Comparison of ENCODE assay signal across 8 cellular contexts in genomic region chr5:134114886-134115805, GRCh38. TPM values are rescaled to one million over a fixed set of nuclear protein-coding genes. Genes with fewer than 3 reads are reported as not detected.
A peak's percentile ranks its signal among the peaks of the same experiment; 100 is the strongest.
DNase-seq lines count a peak whose midpoint lies in the region; ATAC-seq, FAIRE-seq and TF ChIP-seq lines count a peak whose summit lies in the region.

No MANE protein-coding gene starts in this region.

- H3K4me3 ChIP-seq in A549: peak overlapping the region; percentile 82
- H3K4me3 ChIP-seq in PC-9: peak overlapping the region; percentile 90

- no peaks in the 10 kb centered on the region for H3K36me3 ChIP-seq in PC-9 (ENCODE audit: low read depth)

- no peak for TF ChIP-seq POLR2A in A549 (IDR thresholded peaks at IDR 0.05; ENCODE audit: low read length)

- H3F3A ChIP-seq in PC-9 (ENCODE audit: insufficient read depth, low read depth): peaks cover 15% of the 10 kb centered on the region; the same call in 1 of the 2 replicates

- H3K4me1 ChIP-seq in A549 (peaks cover 4% of the 10 kb centered on the region; the same call in 1 of the 3 replicates), PC-9 (replicated peaks; ENCODE audit: insufficient read depth) (0 out of 2 replicates have a peak, but pooled peaks cover 6% of the 10 kb centered on the region)

- H3K9me2 ChIP-seq in PC-9 (ENCODE audit: insufficient read depth): no peaks in the 10 kb centered on the region

- CTCF ChIA-PET in A549 (lab: Yijun Ruan, JAX) (interaction anchor here (0.9 to 22.6 kb wide), 6 partner anchors 8 to 75 kb away, joined by 3 to 263 read pairs (median 5); no protein-coding TSS in a partner anchor), PC-9 (lab: Charles Lee) (no interaction called here)

- WGBS in A549 (ENCODE audit: missing lambda C conversion rate): 10% methylated on average over 25 of the region's 110 CpGs

- TF ChIP-seq EP300 in A549 (IDR thresholded peaks at IDR 0.05): no peak

- no peaks in the 10 kb centered on the region for H4K20me1 ChIP-seq in PC-9 (ENCODE audit: insufficient read depth)

- no peak for FAIRE-seq in A549 (lab: Jason Lieb, UNC)

- H3K9me3 ChIP-seq in A549 (no peaks in the 10 kb centered on the region), PC-9 (ENCODE audit: insufficient read depth, low read depth) (no peaks in the 10 kb centered on the region)

- H3K79me2 ChIP-seq in PC-9 (ENCODE audit: low read depth): no peaks in the 10 kb centered on the region

- peak in 1 of 2 experiments; percentile 41 for DNase-seq in A549 (ENCODE audit: low read depth in 1 of 2, low spot score in 1 of 2)
- DNase-seq in PC-9: peak in 1 of 2 experiments; percentile 34
- peak; percentile 78 for DNase-seq in activated naive CD4-positive, alpha-beta T cell treated with Interleukin-2 at 50 U/mL for 16 hours
- peak; percentile 93 for DNase-seq in iPS-NIHi7 (ENCODE audit: extremely low spot score)
- peak; percentile 59 to 64 for DNase-seq in stimulated activated CD4-positive, alpha-beta T cell treated with anti-CD3 and anti-CD28 coated beads, Interleukin-4, amount 100 ng/mL, for 48 hours (ENCODE audit: low read depth in 2 of 2)
- no peak for DNase-seq in SIG-M5 (lab: John Stamatoyannopoulos, UW)

- intact Hi-C loops in PC-9 (cut with micrococcal nuclease; ENCODE audit: unreplicated experiment): no loop called here

- peak overlapping the region; percentile 76 for H3K4me2 ChIP-seq in A549
- H3K4me2 ChIP-seq in PC-9: peak overlapping the region; percentile 67

- no peaks in the 10 kb centered on the region for H3K27me3 ChIP-seq in PC-9 (ENCODE audit: insufficient read depth, low read depth)

- no peak for TF ChIP-seq CTCF in A549 (IDR thresholded peaks at IDR 0.05)
- no peak for TF ChIP-seq CTCF in PC-9 (conservative IDR thresholded peaks at IDR 0.05)

- peak; percentile 15 to 22; a peak in 5 of 6 replicates for ATAC-seq in A549
- ATAC-seq in GM21381 (IDR thresholded peaks at IDR 0.05; ENCODE audit: unreplicated experiment): peak; percentile 4
- ATAC-seq in GM18517 (IDR thresholded peaks at IDR 0.05; ENCODE audit: unreplicated experiment): no peak

- H3K27ac ChIP-seq in A549: peak overlapping the region; percentile 69 to 87
- H3K27ac ChIP-seq in PC-9: no peak overlapping the region

- peak overlapping the region; percentile 72 for H2AFZ ChIP-seq in PC-9

- TF ChIP-seq RAD21 in A549 (conservative IDR thresholded peaks at IDR 0.05 in 1 of 2, IDR thresholded peaks at IDR 0.05 in 1 of 2): no peak

- BruUV-seq in PC-9 (replicated peaks; lab: Mats Ljungman, UMichigan): no TSS peak

- POLR2A ChIA-PET in A549 (lab: Yijun Ruan, JAX) (interaction anchor here (0.6 to 1.3 kb wide), 4 partner anchors 10 to 516 kb away, joined by 3 to 6 read pairs (median 4); no protein-coding TSS in a partner anchor), PC-9 (lab: Charles Lee; ENCODE audit: unreplicated experiment) (interaction anchor here (0.5 to 0.6 kb wide), 4 partner anchors 9 to 826 kb away, joined by 4 to 11 read pairs (median 6); no protein-coding TSS in a partner anchor)

TF ChIP-seq in A549, 52 proteins besides CTCF, POLR2A, EP300 and RAD21:
- TF ChIP-seq REST (IDR thresholded peaks at IDR 0.05) (no peak), RARB (CRISPR knock-in tag; IDR thresholded peaks at IDR 0.05) (no peak), FOSB (CRISPR knock-in tag; IDR thresholded peaks at IDR 0.05) (no peak), PBX3 (IDR thresholded peaks at IDR 0.05) (no peak), PHF8 (IDR thresholded peaks at IDR 0.05; ENCODE audit: borderline replicate concordance, low read depth) (no peak), ZC3H11A (IDR thresholded peaks at IDR 0.05) (no peak), ZNF302 (CRISPR knock-in tag; IDR thresholded peaks at IDR 0.05) (no peak), NR3C1 (IDR thresholded peaks at IDR 0.05) (no peak), TFCP2L1 (CRISPR knock-in tag; IDR thresholded peaks at IDR 0.05) (no peak), MAFK (IDR thresholded peaks at IDR 0.05; ENCODE audit: partially characterized antibody) (no peak)
- TF ChIP-seq, protein P1, sequence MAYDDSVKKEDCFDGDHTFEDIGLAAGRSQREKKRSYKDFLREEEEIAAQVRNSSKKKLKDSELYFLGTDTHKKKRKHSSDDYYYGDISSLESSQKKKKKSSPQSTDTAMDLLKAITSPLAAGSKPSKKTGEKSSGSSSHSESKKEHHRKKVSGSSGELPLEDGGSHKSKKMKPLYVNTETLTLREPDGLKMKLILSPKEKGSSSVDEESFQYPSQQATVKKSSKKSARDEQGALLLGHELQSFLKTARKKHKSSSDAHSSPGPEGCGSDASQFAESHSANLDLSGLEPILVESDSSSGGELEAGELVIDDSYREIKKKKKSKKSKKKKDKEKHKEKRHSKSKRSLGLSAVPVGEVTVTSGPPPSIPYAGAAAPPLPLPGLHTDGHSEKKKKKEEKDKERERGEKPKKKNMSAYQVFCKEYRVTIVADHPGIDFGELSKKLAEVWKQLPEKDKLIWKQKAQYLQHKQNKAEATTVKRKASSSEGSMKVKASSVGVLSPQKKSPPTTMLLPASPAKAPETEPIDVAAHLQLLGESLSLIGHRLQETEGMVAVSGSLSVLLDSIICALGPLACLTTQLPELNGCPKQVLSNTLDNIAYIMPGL (CRISPR knock-in tag; IDR thresholded peaks at IDR 0.05; ENCODE audit: borderline replicate concordance): no peak

RNA-seq across cellular contexts. Expression of gene TCF7, which starts 0.7 kb away (rescaled TPM):
- polyA plus RNA-seq in A549 (2011; rRNA removed): 2.8 and 3.7 TPM in 2 replicates
- polyA plus RNA-seq in A549 (2012; cell fraction: cytosol; rRNA removed): 4.1 and 4.4 TPM in 2 replicates
- 5.1 and 5.8 TPM in 2 replicates for polyA plus RNA-seq in A549 (2012; cell fraction: nucleus; rRNA removed)
- polyA plus RNA-seq in A549 (2017; fragmentation: RNase III; extraction: RNeasy Plus Mini Kit Qiagen cat#74134 plus additional on column Dnase treatment): 8.0 to 10.2 TPM (median 10.1 TPM) in 3 replicates
- 6.3 and 7.2 TPM in 2 replicates for polyA minus RNA-seq in A549 (2011; rRNA and poly(A)+ RNA removed)
- 8.9 and 13.0 TPM in 2 replicates for total RNA-seq in PC-9 (2021)
